Comparison of ENCODE assay signal across 15 cellular contexts in genomic region chr3:153897842-153898241, GRCh38.
DNase-seq lines count a peak whose midpoint lies in the region; ATAC-seq, FAIRE-seq and TF ChIP-seq lines count a peak whose summit lies in the region.
"Had no signal": no experiment of that assay in that cellular context is flagged by ENCODE, and none has a peak within 500 bp of the region (broad histone marks: within the 10 kb centered on the region; RNA-seq: fewer than 3 reads in every experiment).

No MANE protein-coding gene starts in this region.

- no peak for TF ChIP-seq POLR2A in GM12878 (IDR thresholded peaks at IDR 0.05; ENCODE audit: low read depth, low read length)
- TF ChIP-seq POLR2A in Peyer's patch (IDR thresholded peaks at IDR 0.05), result no peak

- BruUV-seq in GM12878 (replicated peaks; lab: Mats Ljungman, UMichigan), result no TSS peak

- peaks cover 6% of the 10 kb centered on the region; the same call in 2 of the 3 replicates for H3K4me1 Mint-ChIP-seq in GM23338
- H3K4me1 Mint-ChIP-seq: CD4-positive, CD25-positive, alpha-beta regulatory T cell had no signal

- no peaks in the 10 kb centered on the region for H3K27me3 ChIP-seq in GM12878 (replicated peaks in 1 of 2; ENCODE audit: control insufficient read depth in 2 of 2, insufficient read depth in 2 of 2, low read length in 1 of 2)
- H3K27me3 ChIP-seq in GM23248 (replicated peaks; ENCODE audit: insufficient read depth), result no peaks in the 10 kb centered on the region
- no peaks in the 10 kb centered on the region for H3K27me3 ChIP-seq in GM23338 (ENCODE audit: insufficient read depth)
- H3K27me3 ChIP-seq in Peyer's patch, result no peaks in the 10 kb centered on the region

- intact Hi-C loops in GM12878 (cut with micrococcal nuclease; ENCODE audit: unreplicated experiment), result loop anchor here (5.0 kb wide), 2 partner anchors 41 to 756 kb away; no protein-coding TSS in a partner anchor

- H3F3A ChIP-seq in GM23248 (ENCODE audit: insufficient read depth), result 0 out of 2 replicates have a peak, but pooled peaks cover 6% of the 10 kb centered on the region
- no peaks in the 10 kb centered on the region for H3F3A ChIP-seq in GM23338 (replicated peaks; ENCODE audit: low read depth)

- POLR2A ChIA-PET in GM12878 (lab: Charles Lee), result interaction anchor here (1.1 to 1.6 kb wide), 3 partner anchors 9 to 12 kb away, joined by 3 to 6 read pairs (median 4); no protein-coding TSS in a partner anchor

- H3K9me2 ChIP-seq in GM23248 (ENCODE audit: insufficient read depth) (no peaks in the 10 kb centered on the region), GM23338 (ENCODE audit: insufficient read depth) (no peaks in the 10 kb centered on the region)

- in situ Hi-C loops in GM12878 (cut with MboI) (no loop called here), GM23248 (cut with MboI) (no loop called here)

- CTCF ChIA-PET in GM12878 (lab: Yijun Ruan, JAX), result interaction anchor here (0.7 to 1.7 kb wide), 8 partner anchors 9 to 73 kb away, joined by 3 to 7 read pairs (median 3); no protein-coding TSS in a partner anchor

- SMC1A ChIA-PET in GM12878 (lab: Charles Lee; ENCODE audit: uncharacterized antibody, unreplicated experiment), result interaction anchor here (0.7 to 4.3 kb wide), 11 partner anchors 9 to 737 kb away, joined by 3 to 17 read pairs (median 4); no protein-coding TSS in a partner anchor

- peak; percentile 73 for ATAC-seq in GM21737 (IDR thresholded peaks at IDR 0.05; ENCODE audit: unreplicated experiment)
- ATAC-seq in HG03095 (IDR thresholded peaks at IDR 0.05; ENCODE audit: unreplicated experiment), result peak; percentile 57
- ATAC-seq in GM12878, result peak; percentile 82
- no peak for ATAC-seq in GM23338
- ATAC-seq: activated T-cell treated with anti-CD3 and anti-CD28 coated beads, Interleukin-2, amount 50 U/mL, for 4 hours had no signal

- no peaks in the 10 kb centered on the region for H4K20me1 ChIP-seq in GM12878 (ENCODE audit: control insufficient read depth, insufficient read depth)
- no peaks in the 10 kb centered on the region for H4K20me1 ChIP-seq in GM23248 (ENCODE audit: insufficient read depth)
- H4K20me1 ChIP-seq in GM23338 (replicated peaks; ENCODE audit: insufficient read depth), result no peaks in the 10 kb centered on the region

- H3K4me2 ChIP-seq in GM12878 (ENCODE audit: control insufficient read depth, insufficient read depth), result no peak overlapping the region
- H3K4me2 ChIP-seq in GM23248 (ENCODE audit: unreplicated experiment), result no peak overlapping the region
- no peak overlapping the region for H3K4me2 ChIP-seq in GM23338

- no peaks in the 10 kb centered on the region for H3K79me2 ChIP-seq in GM12878 (ENCODE audit: control insufficient read depth, insufficient read depth, low read length)
- H3K79me2 ChIP-seq in GM23248 (ENCODE audit: insufficient read depth), result no peaks in the 10 kb centered on the region
- H3K79me2 ChIP-seq in GM23338 (replicated peaks; ENCODE audit: insufficient read depth), result no peaks in the 10 kb centered on the region

- H3K36me3 ChIP-seq in GM12878 (ENCODE audit: control insufficient read depth in 2 of 2, insufficient read depth in 2 of 2, low read length in 1 of 2) (no peaks in the 10 kb centered on the region), GM23248 (ENCODE audit: low read depth) (no peaks in the 10 kb centered on the region), GM23338 (ENCODE audit: insufficient read depth) (no peaks in the 10 kb centered on the region), Peyer's patch (no peaks in the 10 kb centered on the region)

- H3K9me3 Mint-ChIP-seq in GM23338, result no peaks in the 10 kb centered on the region
- H3K9me3 Mint-ChIP-seq: activated T-cell treated with anti-CD3 and anti-CD28 coated beads, Interleukin-2, amount 50 U/mL, for 4 hours had no signal

- no peaks in the 10 kb centered on the region for H3K4me1 ChIP-seq in GM12878 (ENCODE audit: control insufficient read depth, insufficient read depth, low read length)
- peaks cover 15% of the 10 kb centered on the region; the same call in 1 of the 2 replicates for H3K4me1 ChIP-seq in GM23248 (ENCODE audit: insufficient read depth)
- no peaks in the 10 kb centered on the region for H3K4me1 ChIP-seq in GM23338 (ENCODE audit: insufficient read depth)
- no peaks in the 10 kb centered on the region for H3K4me1 ChIP-seq in Peyer's patch

- no peaks in the 10 kb centered on the region for H3K9me3 ChIP-seq in GM12878 (replicated peaks; ENCODE audit: control insufficient read depth, insufficient read depth, low read length)
- no peaks in the 10 kb centered on the region for H3K9me3 ChIP-seq in GM23248 (ENCODE audit: low read depth)
- no peaks in the 10 kb centered on the region for H3K9me3 ChIP-seq in Peyer's patch

- FAIRE-seq in GM19239 (lab: Jason Lieb, UNC) (peak; percentile 90), GM12878 (lab: Jason Lieb, UNC) (no peak)
- FAIRE-seq: astrocyte had no signal

- H3K4me3 Mint-ChIP-seq in GM23338, result no peak overlapping the region
- H3K4me3 Mint-ChIP-seq: activated T-cell treated with anti-CD3 and anti-CD28 coated beads, Interleukin-2, amount 50 U/mL, for 4 hours; CD4-positive, CD25-positive, alpha-beta regulatory T cell had no signal

- TF ChIP-seq EP300 in GM12878 (IDR thresholded peaks at IDR 0.05; ENCODE audit: borderline replicate concordance in 1 of 2, control insufficient read depth in 1 of 2, low read depth in 2 of 2, low read length in 2 of 2), result no peak

- H3K27ac Mint-ChIP-seq in GM23338, result no peak overlapping the region
- H3K27ac Mint-ChIP-seq: CD4-positive, CD25-positive, alpha-beta regulatory T cell had no signal

- H3K27ac ChIP-seq in GM12878 (ENCODE audit: control insufficient read depth, insufficient read depth) (no peak overlapping the region), GM23248 (no peak overlapping the region), GM23338 (ENCODE audit: low read depth) (no peak overlapping the region), Peyer's patch (no peak overlapping the region)

- H3K9ac ChIP-seq in GM12878 (ENCODE audit: control insufficient read depth, insufficient read depth, low read length), result no peak overlapping the region
- no peak overlapping the region for H3K9ac ChIP-seq in GM23248

- RAD21 ChIA-PET in GM12878 (lab: Charles Lee; ENCODE audit: unreplicated experiment), result interaction anchor here (1.1 to 2.1 kb wide), 5 partner anchors 9 to 73 kb away, joined by 3 to 7 read pairs (median 3); no protein-coding TSS in a partner anchor

- H2AFZ ChIP-seq in GM12878 (ENCODE audit: control insufficient read depth, low read depth, low read length) (no peak overlapping the region), GM23248 (no peak overlapping the region), GM23338 (no peak overlapping the region)

- H3K36me3 Mint-ChIP-seq in GM23338 (ENCODE audit: low read depth), result no peaks in the 10 kb centered on the region
- H3K36me3 Mint-ChIP-seq: CD4-positive, CD25-positive, alpha-beta regulatory T cell had no signal

- TF ChIP-seq CTCF in GM12878 (IDR thresholded peaks at IDR 0.05 in 2 of 3, conservative IDR thresholded peaks at IDR 0.05 in 1 of 3; ENCODE audit: control insufficient read depth in 2 of 3, extremely low read depth in 1 of 3, insufficient read depth in 1 of 3, low read depth in 3 of 3, low read length in 3 of 3) (no peak), GM23338 (conservative IDR thresholded peaks at IDR 0.05; ENCODE audit: low read depth in 2 of 2) (no peak), Peyer's patch (IDR thresholded peaks at IDR 0.05) (no peak)

- DNase-seq in GM19239 (ENCODE audit: insufficient read length, low spot score) (peak; percentile 5), GM12878 (ENCODE audit: low read depth, low spot score) (no peak), GM23248 (no peak), GM23338 (ENCODE audit: low spot score) (no peak), COR-L47 (lab: John Stamatoyannopoulos, UW) (no peak), Peyer's patch (no peak)
- DNase-seq: activated T-cell treated with anti-CD3 and anti-CD28 coated beads, Interleukin-2, amount 50 U/mL, for 4 hours; CD4-positive, CD25-positive, alpha-beta regulatory T cell; GF-D8; GOT3; islet precursor cell; NCI-H146 had no signal

- H3K4me3 ChIP-seq in GM12878 (no peak overlapping the region), GM23248 (no peak overlapping the region), GM23338 (no peak overlapping the region), Peyer's patch (no peak overlapping the region)

- peaks cover 2% of the 10 kb centered on the region for H3K27me3 Mint-ChIP-seq in GM23338 (ENCODE audit: insufficient read depth, low read depth, poor library complexity)
- H3K27me3 Mint-ChIP-seq: CD4-positive, CD25-positive, alpha-beta regulatory T cell had no signal

- TF ChIP-seq RAD21 in GM12878 (IDR thresholded peaks at IDR 0.05; ENCODE audit: insufficient read depth, low read depth, low read length), result no peak

TF ChIP-seq in GM12878, 131 proteins besides CTCF, POLR2A, EP300 and RAD21 (continues in another document):
- no peak for TF ChIP-seq BCL11A (IDR thresholded peaks at IDR 0.05; ENCODE audit: low read depth, low read length)
- no peak for TF ChIP-seq NFYA (IDR thresholded peaks at IDR 0.05; ENCODE audit: borderline replicate concordance, low read depth, low read length)
- TF ChIP-seq EGR1 (IDR thresholded peaks at IDR 0.05; ENCODE audit: borderline replicate concordance in 1 of 2, low read depth in 2 of 2, low read length in 2 of 2), result no peak
- TF ChIP-seq CREB1 (IDR thresholded peaks at IDR 0.05; ENCODE audit: low read depth), result no peak
- TF ChIP-seq ZNF622 (IDR thresholded peaks at IDR 0.05), result no peak
- TF ChIP-seq EED (IDR thresholded peaks at IDR 0.05; ENCODE audit: low read depth), result no peak
